Comparison of ENCODE assay signal across 8 cellular contexts in the genomic region with DNA sequence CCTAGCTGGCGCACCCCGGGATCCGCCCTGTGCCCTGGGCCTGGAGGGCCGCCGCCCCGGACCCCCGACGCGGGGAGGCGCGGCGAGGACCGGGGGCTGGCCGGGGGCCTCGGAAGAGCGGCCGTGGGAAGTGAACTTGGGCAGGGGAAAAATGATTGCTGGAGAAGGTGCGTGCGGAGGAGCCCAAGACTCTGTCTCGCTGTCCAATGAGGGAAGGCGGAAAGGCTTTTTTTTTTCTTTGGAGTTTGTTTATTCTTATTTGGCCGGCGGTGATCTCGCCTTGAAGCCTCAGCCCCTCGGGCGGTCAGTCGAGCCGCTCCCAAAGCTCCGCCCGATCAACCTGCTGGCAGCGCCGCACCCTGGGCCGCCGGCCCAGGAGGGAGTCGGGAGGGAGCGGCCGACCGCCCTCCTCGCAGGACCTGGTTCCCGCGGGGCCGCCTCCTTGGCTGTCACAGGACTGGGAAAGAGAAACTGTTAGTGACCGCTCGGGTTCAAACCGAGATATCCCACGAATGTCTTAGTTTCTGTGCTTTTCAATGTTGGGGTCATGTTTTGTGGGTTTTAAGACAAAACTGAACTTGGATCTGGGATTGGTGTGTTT. TPM values are rescaled to one million over a fixed set of nuclear protein-coding genes. Genes with fewer than 3 reads are reported as not detected.
DNase-seq lines count a peak whose midpoint lies in the region; ATAC-seq and TF ChIP-seq lines count a peak whose summit lies in the region.

No MANE protein-coding gene starts in this region.

- peak overlapping the region; percentile 86 for H3K4me3 Mint-ChIP-seq in stimulated activated effector memory CD8-positive, alpha-beta T cell treated with anti-CD3 and anti-CD28 coated beads, Interleukin-12 subunit alpha, Interleukin-12 subunit beta, amount 100 ng/mL, for 72 hours

- peak; percentile 74 for DNase-seq in ACHN
- peak; percentile 26 for DNase-seq in NCI-H774 (lab: John Stamatoyannopoulos, UW)
- DNase-seq in activated T-cell treated with anti-CD3 and anti-CD28 coated beads, Interleukin-2, amount 50 U/mL, for 1 hour, result peak; percentile 51
- DNase-seq in erythroblast (lab: John Stamatoyannopoulos, UW), result peak; percentile 72 to 84
- DNase-seq in mucosa of gallbladder (ENCODE audit: low spot score), result peak; percentile 80
- DNase-seq in stimulated activated effector memory CD8-positive, alpha-beta T cell treated with anti-CD3 and anti-CD28 coated beads, Interleukin-12 subunit alpha, Interleukin-12 subunit beta, amount 100 ng/mL, for 72 hours (ENCODE audit: low spot score in 2 of 2), result peak; percentile 26 to 69

- in situ Hi-C loops in ACHN (cut with HindIII; ENCODE audit: low pct_ligation_motif_present, low pct_unique_long_range_greater_than_20kb, low sequenced_read_pairs), result no loop called here

- H3K4me1 Mint-ChIP-seq in stimulated activated effector memory CD8-positive, alpha-beta T cell treated with anti-CD3 and anti-CD28 coated beads, Interleukin-12 subunit alpha, Interleukin-12 subunit beta, amount 100 ng/mL, for 72 hours, result peaks cover 19% of the 10 kb centered on the region

- peak overlapping the region; percentile 88 for H3K27ac Mint-ChIP-seq in stimulated activated effector memory CD8-positive, alpha-beta T cell treated with anti-CD3 and anti-CD28 coated beads, Interleukin-12 subunit alpha, Interleukin-12 subunit beta, amount 100 ng/mL, for 72 hours

- ATAC-seq in stimulated activated effector memory CD8-positive, alpha-beta T cell treated with anti-CD3 and anti-CD28 coated beads, Interleukin-12 subunit alpha, Interleukin-12 subunit beta, amount 100 ng/mL, for 72 hours, result no peak
- no peak for ATAC-seq in GM18861 (IDR thresholded peaks at IDR 0.05; ENCODE audit: unreplicated experiment)

- TF ChIP-seq POLR2A in GM19193 (IDR thresholded peaks at IDR 0.05; ENCODE audit: extremely low read depth, insufficient read depth, insufficient read length) (peak; percentile 62), erythroblast (IDR thresholded peaks at IDR 0.05; ENCODE audit: low read length) (peak; percentile 54)

- H3K9me3 Mint-ChIP-seq in stimulated activated effector memory CD8-positive, alpha-beta T cell treated with anti-CD3 and anti-CD28 coated beads, Interleukin-12 subunit alpha, Interleukin-12 subunit beta, amount 100 ng/mL, for 72 hours, result no peaks in the 10 kb centered on the region

- peaks cover 40% of the 10 kb centered on the region for H3K36me3 Mint-ChIP-seq in stimulated activated effector memory CD8-positive, alpha-beta T cell treated with anti-CD3 and anti-CD28 coated beads, Interleukin-12 subunit alpha, Interleukin-12 subunit beta, amount 100 ng/mL, for 72 hours

RNA-seq across cellular contexts. Expression of a gene that starts 2.5 kb away (rescaled TPM):
- total RNA-seq in mucosa of gallbladder, result 32.4 TPM

Comparison
In these comparisons a context has a peak if more than half of its experiments do, and no peak if none do; other contexts are left out.
1. DNase-seq: peak in every context shown above with its lines; median percentile 80 in mucosa of gallbladder; 78 in erythroblast; 74 in ACHN; 51 in activated T-cell treated with anti-CD3 and anti-CD28 coated beads, Interleukin-2, amount 50 U/mL, for 1 hour; 48 in stimulated activated effector memory CD8-positive, alpha-beta T cell treated with anti-CD3 and anti-CD28 coated beads, Interleukin-12 subunit alpha, Interleukin-12 subunit beta, amount 100 ng/mL, for 72 hours; 26 in NCI-H774.